Comparison of ENCODE assay signal across 8 cellular contexts in genomic region chr1:181482521-181483083, GRCh38.
DNase-seq lines count a peak whose midpoint lies in the region; ATAC-seq and TF ChIP-seq lines count a peak whose summit lies in the region.

No MANE protein-coding gene starts in this region.

- peak; percentile 27 for ATAC-seq in HG02870 (IDR thresholded peaks at IDR 0.05; ENCODE audit: unreplicated experiment)
- ATAC-seq in RWPE2 (ENCODE audit: low read depth) = peak; percentile 58
- ATAC-seq in activated CD4-positive, CD25-positive, alpha-beta regulatory T cell treated with anti-CD3 and anti-CD28 coated beads, Interleukin-2, amount 50 U/mL, for 24 hours = no peak

- DNase-seq in DMS 273 (lab: John Stamatoyannopoulos, UW; ENCODE audit: unreplicated experiment) (peak; percentile 49), DMS 273 treated with DMSO at 0.1 percent for 48 hours (lab: John Stamatoyannopoulos, UW) (no peak), RWPE2 (ENCODE audit: low spot score) (no peak), fibroblast of mammary gland (ENCODE audit: low read depth) (peak; percentile 4), pons (ENCODE audit: low spot score) (no peak)

- H3K36me3 ChIP-seq in RWPE2 (ENCODE audit: low read depth) = no peaks in the 10 kb centered on the region
- H3K36me3 ChIP-seq in neutrophil = no peaks in the 10 kb centered on the region

- H3K27me3 ChIP-seq in RWPE2 (ENCODE audit: insufficient read depth, poor library complexity, severe bottlenecking) = peaks cover 79% of the 10 kb centered on the region
- H3K27me3 ChIP-seq in neutrophil = peaks cover 78% of the 10 kb centered on the region

- H3K4me1 ChIP-seq in RWPE2 (ENCODE audit: insufficient read depth, poor library complexity, severe bottlenecking) (no peaks in the 10 kb centered on the region), neutrophil (ENCODE audit: control insufficient read depth in 1 of 2, insufficient read depth in 1 of 2, low read depth in 1 of 2, low read length in 1 of 2) (peaks cover 34 to 42% of the 10 kb centered on the region in 2 experiments)

- H3K9me3 ChIP-seq in RWPE2 (ENCODE audit: severe bottlenecking) = no peaks in the 10 kb centered on the region
- no peaks in the 10 kb centered on the region for H3K9me3 ChIP-seq in neutrophil

- H3K27ac ChIP-seq in RWPE2 (ENCODE audit: poor library complexity, severe bottlenecking) (no peak overlapping the region), neutrophil (peak overlapping the region; percentile 69)

- H3K4me3 ChIP-seq in RWPE2 (ENCODE audit: severe bottlenecking) (peak overlapping the region; percentile 14), fibroblast of mammary gland (ENCODE audit: control insufficient read depth, low read depth, low read length) (no peak overlapping the region), neutrophil (ENCODE audit: low read depth in 1 of 2, low read length in 1 of 2) (peak overlapping the region; percentile 73 to 76)

- TF ChIP-seq CTCF in RWPE2 (IDR thresholded peaks at IDR 0.05; ENCODE audit: poor library complexity, severe bottlenecking) = peak; percentile 11
- no peak for TF ChIP-seq CTCF in fibroblast of mammary gland (conservative IDR thresholded peaks at IDR 0.05; ENCODE audit: control insufficient read depth, insufficient read depth, low read depth, low read length)
- TF ChIP-seq CTCF in neutrophil (IDR thresholded peaks at IDR 0.05) = peak; percentile 37

Comparison
In these comparisons a context has a peak if more than half of its experiments do, and no peak if none do; other contexts are left out.
1. DNase-seq: peak in DMS 273 (single experiment) and fibroblast of mammary gland (single experiment); none in DMS 273 treated with DMSO at 0.1 percent for 48 hours (single experiment), RWPE2 (single experiment) and pons (single experiment).
2. ATAC-seq: peak in HG02870 (single experiment) and RWPE2 (single experiment); none in activated CD4-positive, CD25-positive, alpha-beta regulatory T cell treated with anti-CD3 and anti-CD28 coated beads, Interleukin-2, amount 50 U/mL, for 24 hours (0 of 2).